In genomic region chr17:3636908-3637373, GRCh38 we compare ENCODE assay signal across 1 cellular context.
TF ChIP-seq lines count a peak whose summit lies in the region.

No MANE protein-coding gene starts in this region.

TF ChIP-seq in endothelial cell of umbilical vein, 7 proteins besides CTCF, POLR2A, EP300 and RAD21:
- TF ChIP-seq GATA2 (IDR thresholded peaks at IDR 0.05; ENCODE audit: insufficient read depth, insufficient read length, low read depth, low read length): no peak
- TF ChIP-seq MAX (IDR thresholded peaks at IDR 0.05; ENCODE audit: insufficient read depth, insufficient read length): no peak
- no peak for TF ChIP-seq JUN (IDR thresholded peaks at IDR 0.05; ENCODE audit: borderline replicate concordance, insufficient read depth, insufficient read length, low read depth)
- no peak for TF ChIP-seq EZH2 (IDR thresholded peaks at IDR 0.05; ENCODE audit: borderline replicate concordance, low read depth, low read length, severe bottlenecking)
- no peak for TF ChIP-seq MYC (IDR thresholded peaks at IDR 0.05; ENCODE audit: low read depth, low read length)
- TF ChIP-seq POLR2AphosphoS5 (IDR thresholded peaks at IDR 0.05; ENCODE audit: insufficient read depth, low read depth, low read length): no peak
- no peak for TF ChIP-seq FOS (IDR thresholded peaks at IDR 0.05; ENCODE audit: borderline replicate concordance, insufficient read depth, low read length)
